Comparison of ENCODE assay signal across 2 cellular contexts in genomic region chr1:112925015-112925414, GRCh38.
TF ChIP-seq lines count a peak whose summit lies in the region.

No MANE protein-coding gene starts in this region.

TF ChIP-seq in WTC11, 78 proteins besides CTCF, POLR2A, EP300 and RAD21 (continues in another document):
- TF ChIP-seq, protein P1, sequence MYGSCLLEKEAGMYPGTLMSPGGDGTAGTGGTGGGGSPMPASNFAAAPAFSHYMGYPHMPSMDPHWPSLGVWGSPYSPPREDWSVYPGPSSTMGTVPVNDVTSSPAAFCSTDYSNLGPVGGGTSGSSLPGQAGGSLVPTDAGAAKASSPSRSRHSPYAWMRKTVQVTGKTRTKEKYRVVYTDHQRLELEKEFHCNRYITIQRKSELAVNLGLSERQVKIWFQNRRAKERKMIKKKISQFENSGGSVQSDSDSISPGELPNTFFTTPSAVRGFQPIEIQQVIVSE (CRISPR knock-in tag; IDR thresholded peaks at IDR 0.05; ENCODE audit: borderline replicate concordance) = no peak
- TF ChIP-seq KAT7 (CRISPR knock-in tag; IDR thresholded peaks at IDR 0.05; ENCODE audit: borderline replicate concordance) = no peak
- no peak for TF ChIP-seq EMX1 (CRISPR knock-in tag; IDR thresholded peaks at IDR 0.05)
- TF ChIP-seq ETV6 (CRISPR knock-in tag; IDR thresholded peaks at IDR 0.05) = no peak
- no peak for TF ChIP-seq FOXP1 (CRISPR knock-in tag; IDR thresholded peaks at IDR 0.05; ENCODE audit: borderline replicate concordance)
- TF ChIP-seq ZNF317 (CRISPR knock-in tag; IDR thresholded peaks at IDR 0.05; ENCODE audit: borderline replicate concordance, low read depth) = no peak
- no peak for TF ChIP-seq NR1H2 (CRISPR knock-in tag; IDR thresholded peaks at IDR 0.05)
- no peak for TF ChIP-seq ERG (CRISPR knock-in tag; IDR thresholded peaks at IDR 0.05)
- no peak for TF ChIP-seq ATF3 (CRISPR knock-in tag; conservative IDR thresholded peaks at IDR 0.05)
- TF ChIP-seq JAZF1 (CRISPR knock-in tag; IDR thresholded peaks at IDR 0.05) = no peak
- no peak for TF ChIP-seq GRHL2 (CRISPR knock-in tag; IDR thresholded peaks at IDR 0.05; ENCODE audit: insufficient replicate concordance, severe bottlenecking)
- TF ChIP-seq MLX (CRISPR knock-in tag; IDR thresholded peaks at IDR 0.05) = no peak
- TF ChIP-seq ZNF138 (CRISPR knock-in tag; conservative IDR thresholded peaks at IDR 0.05) = no peak
- TF ChIP-seq, protein P2, sequence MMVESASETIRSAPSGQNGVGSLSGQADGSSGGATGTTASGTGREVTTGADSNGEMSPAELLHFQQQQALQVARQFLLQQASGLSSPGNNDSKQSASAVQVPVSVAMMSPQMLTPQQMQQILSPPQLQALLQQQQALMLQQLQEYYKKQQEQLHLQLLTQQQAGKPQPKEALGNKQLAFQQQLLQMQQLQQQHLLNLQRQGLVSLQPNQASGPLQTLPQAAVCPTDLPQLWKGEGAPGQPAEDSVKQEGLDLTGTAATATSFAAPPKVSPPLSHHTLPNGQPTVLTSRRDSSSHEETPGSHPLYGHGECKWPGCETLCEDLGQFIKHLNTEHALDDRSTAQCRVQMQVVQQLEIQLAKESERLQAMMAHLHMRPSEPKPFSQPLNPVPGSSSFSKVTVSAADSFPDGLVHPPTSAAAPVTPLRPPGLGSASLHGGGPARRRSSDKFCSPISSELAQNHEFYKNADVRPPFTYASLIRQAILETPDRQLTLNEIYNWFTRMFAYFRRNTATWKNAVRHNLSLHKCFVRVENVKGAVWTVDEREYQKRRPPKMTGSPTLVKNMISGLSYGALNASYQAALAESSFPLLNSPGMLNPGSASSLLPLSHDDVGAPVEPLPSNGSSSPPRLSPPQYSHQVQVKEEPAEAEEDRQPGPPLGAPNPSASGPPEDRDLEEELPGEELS (CRISPR knock-in tag; IDR thresholded peaks at IDR 0.05) = no peak
- TF ChIP-seq ARID4B (CRISPR knock-in tag; IDR thresholded peaks at IDR 0.05; ENCODE audit: borderline replicate concordance) = no peak

TF ChIP-seq in endothelial cell of umbilical vein, 7 proteins besides CTCF, POLR2A, EP300 and RAD21:
- TF ChIP-seq FOS (IDR thresholded peaks at IDR 0.05; ENCODE audit: borderline replicate concordance, insufficient read depth, low read length) (no peak), GATA2 (IDR thresholded peaks at IDR 0.05; ENCODE audit: insufficient read depth, insufficient read length, low read depth, low read length) (no peak), MYC (IDR thresholded peaks at IDR 0.05; ENCODE audit: low read depth, low read length) (no peak)
- TF ChIP-seq, protein P3, sequence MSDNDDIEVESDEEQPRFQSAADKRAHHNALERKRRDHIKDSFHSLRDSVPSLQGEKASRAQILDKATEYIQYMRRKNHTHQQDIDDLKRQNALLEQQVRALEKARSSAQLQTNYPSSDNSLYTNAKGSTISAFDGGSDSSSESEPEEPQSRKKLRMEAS (IDR thresholded peaks at IDR 0.05; ENCODE audit: insufficient read depth, insufficient read length) = no peak
TF ChIP-seq in endothelial cell of umbilical vein: peak in this region for 0.
